ENCODE assay signal across 8 cellular contexts in the genomic region with DNA sequence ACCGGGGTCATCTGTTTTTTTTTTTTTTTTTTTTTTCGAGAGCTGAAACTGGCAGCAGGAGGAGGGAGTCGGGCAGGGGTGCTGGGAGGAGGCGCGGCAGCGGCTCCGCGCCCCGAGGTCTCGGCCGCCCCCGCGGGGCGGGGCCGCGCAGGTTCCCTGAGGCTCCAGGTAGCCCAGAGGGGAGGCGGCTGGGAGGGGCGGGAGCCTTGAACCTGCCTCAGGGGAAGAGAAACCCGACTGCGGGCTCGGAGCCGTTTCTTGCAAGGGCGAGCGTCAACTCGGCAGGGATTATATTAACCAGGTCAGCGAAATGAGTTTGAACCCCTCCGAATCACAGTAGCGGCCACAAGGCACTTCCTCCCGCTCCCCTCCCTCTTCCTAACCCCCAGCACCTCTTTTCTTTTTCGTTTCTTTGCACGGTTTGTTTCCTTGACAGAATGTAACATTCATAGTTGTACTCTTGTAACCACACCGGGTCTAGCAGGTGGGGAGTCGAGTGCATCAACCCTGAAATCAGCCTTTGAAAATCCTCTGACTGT. TPM values are rescaled to one million over a fixed set of nuclear protein-coding genes. Genes with fewer than 3 reads are reported as not detected.
DNase-seq lines count a peak whose midpoint lies in the region; ATAC-seq lines count a peak whose summit lies in the region.

No MANE protein-coding gene starts in this region.

- peak; percentile 57 to 86 (median 72) for DNase-seq in CD4-positive, CD25-positive, alpha-beta regulatory T cell
- no peak for DNase-seq in SK-N-MC (ENCODE audit: low read depth, low spot score)
- peak; percentile 17 to 25 (median 18) for DNase-seq in immature natural killer cell
- peak; percentile 78 for DNase-seq in stimulated activated CD4-positive, alpha-beta T cell treated with anti-CD3 and anti-CD28 coated beads, Interleukin-4, amount 100 ng/mL, for 1 hour
- no peak for DNase-seq in HCEC 1CT

- peak overlapping the region; percentile 17 to 65 (median 37) for H3K27ac Mint-ChIP-seq in CD4-positive, CD25-positive, alpha-beta regulatory T cell
- H3K27ac Mint-ChIP-seq in activated naive CD8-positive, alpha-beta T cell = peak overlapping the region; percentile 99
- peak overlapping the region in 3 of 6 donors; percentile 3 to 57 (median 48) for H3K27ac Mint-ChIP-seq in immature natural killer cell

- H3K36me3 ChIP-seq in CD4-positive, CD25-positive, alpha-beta regulatory T cell (ENCODE audit: control insufficient read depth, insufficient read depth, low read length) = no peaks in the 10 kb centered on the region
- peaks cover 15% of the 10 kb centered on the region for H3K36me3 ChIP-seq in SK-N-MC (ENCODE audit: insufficient read depth, low read length)

- H3K4me1 Mint-ChIP-seq in CD4-positive, CD25-positive, alpha-beta regulatory T cell = peaks cover 6 to 39% (median 23%) of the 10 kb centered on the region in 4 donors
- H3K4me1 Mint-ChIP-seq in activated naive CD8-positive, alpha-beta T cell (ENCODE audit: low read depth) = peaks cover 36% of the 10 kb centered on the region
- H3K4me1 Mint-ChIP-seq in immature natural killer cell = peaks cover 22 to 34% of the 10 kb centered on the region in 2 donors

- peaks cover 30% of the 10 kb centered on the region for H3K4me1 ChIP-seq in CD4-positive, CD25-positive, alpha-beta regulatory T cell (ENCODE audit: control insufficient read depth, insufficient read depth, low read length, poor library complexity, severe bottlenecking)

- H3K27ac ChIP-seq in CD4-positive, CD25-positive, alpha-beta regulatory T cell (ENCODE audit: insufficient read depth, low read length, poor library complexity, severe bottlenecking) = peak overlapping the region; percentile 70
- H3K27ac ChIP-seq in SK-N-MC = no peak overlapping the region

- H3K27me3 ChIP-seq in CD4-positive, CD25-positive, alpha-beta regulatory T cell (ENCODE audit: control insufficient read depth, insufficient read depth, low read length) = no peaks in the 10 kb centered on the region

- peak overlapping the region; percentile 96 for H3K4me3 ChIP-seq in CD4-positive, CD25-positive, alpha-beta regulatory T cell (ENCODE audit: low read depth, low read length)
- peak overlapping the region; percentile 97 for H3K4me3 ChIP-seq in SK-N-MC

- peak overlapping the region; percentile 75 for H3K9ac ChIP-seq in SK-N-MC (ENCODE audit: insufficient read length)

- H3K9me3 Mint-ChIP-seq in CD4-positive, CD25-positive, alpha-beta regulatory T cell = no peaks in the 10 kb centered on the region
- H3K9me3 Mint-ChIP-seq in activated naive CD8-positive, alpha-beta T cell (ENCODE audit: low read depth) = no peaks in the 10 kb centered on the region
- no peaks in the 10 kb centered on the region for H3K9me3 Mint-ChIP-seq in immature natural killer cell

- no peaks in the 10 kb centered on the region for H3K9me3 ChIP-seq in CD4-positive, CD25-positive, alpha-beta regulatory T cell (ENCODE audit: control insufficient read depth in 2 of 2, low read length in 2 of 2)
- no peaks in the 10 kb centered on the region for H3K9me3 ChIP-seq in SK-N-MC (ENCODE audit: low read depth, low read length)

- peak; percentile 37 to 43 for ATAC-seq in CD4-positive, CD25-positive, alpha-beta regulatory T cell (ENCODE audit: low read depth in 2 of 2)
- ATAC-seq in GM19395 (IDR thresholded peaks at IDR 0.05; ENCODE audit: unreplicated experiment) (peak; percentile 62), HG03520 (IDR thresholded peaks at IDR 0.05; ENCODE audit: unreplicated experiment) (peak; percentile 41)

- no peaks in the 10 kb centered on the region for H3K27me3 Mint-ChIP-seq in CD4-positive, CD25-positive, alpha-beta regulatory T cell
- no peaks in the 10 kb centered on the region for H3K27me3 Mint-ChIP-seq in activated naive CD8-positive, alpha-beta T cell
- peaks cover 2 to 16% (median 8%) of the 10 kb centered on the region in 3 donors for H3K27me3 Mint-ChIP-seq in immature natural killer cell (ENCODE audit: low read depth in 3 of 3)

- peaks cover 8% of the 10 kb centered on the region for H3K36me3 Mint-ChIP-seq in CD4-positive, CD25-positive, alpha-beta regulatory T cell
- peaks cover 7% of the 10 kb centered on the region for H3K36me3 Mint-ChIP-seq in activated naive CD8-positive, alpha-beta T cell
- no peaks in the 10 kb centered on the region for H3K36me3 Mint-ChIP-seq in immature natural killer cell

- H3K4me3 Mint-ChIP-seq in CD4-positive, CD25-positive, alpha-beta regulatory T cell = peak overlapping the region; percentile 93 to 100 (median 96)
- peak overlapping the region; percentile 97 for H3K4me3 Mint-ChIP-seq in activated naive CD8-positive, alpha-beta T cell
- H3K4me3 Mint-ChIP-seq in immature natural killer cell = peak overlapping the region; percentile 85 to 98 (median 88)

RNA-seq across cellular contexts. Expression of a gene that starts 2.0 kb away (rescaled TPM):
- 17.4 TPM for total RNA-seq in CD4-positive, CD25-positive, alpha-beta regulatory T cell
- 1 to 10 TPM; 1.4 to 5.1 (median 4.4) TPM for polyA plus RNA-seq in CD4-positive, CD25-positive, alpha-beta regulatory T cell
- under 1 TPM in 1 of 3 donors, not detected in 2; 0.24 TPM for polyA plus RNA-seq in immature natural killer cell

Comparison
In these comparisons a context has a peak if more than half of its experiments do, and no peak if none do; other contexts are left out.
1. DNase-seq: peak in CD4-positive, CD25-positive, alpha-beta regulatory T cell (3 of 3), immature natural killer cell (3 of 3) and stimulated activated CD4-positive, alpha-beta T cell treated with anti-CD3 and anti-CD28 coated beads, Interleukin-4, amount 100 ng/mL, for 1 hour (single experiment); none in SK-N-MC (single experiment) and HCEC 1CT (single experiment).
2. Peak in every context shown above with its lines, with median percentiles within 50 percentile points of each other: ATAC-seq and H3K4me3 Mint-ChIP-seq.